Comparison of ENCODE assay signal across 8 cellular contexts in genomic region chr1:202184750-202185460, GRCh38. TPM values are rescaled to one million over a fixed set of nuclear protein-coding genes. Genes with fewer than 3 reads are reported as not detected.
DNase-seq lines count a peak whose midpoint lies in the region; ATAC-seq and TF ChIP-seq lines count a peak whose summit lies in the region.

No MANE protein-coding gene starts in this region.

- intact Hi-C loops in CD8-positive, alpha-beta T cell (cut with DNase I, micrococcal nuclease): loop anchor here (1.0 to 10.0 kb wide), 5 partner anchors 24 to 1750 kb away; partner anchors contain the start of gene PTPN7 (in 1 of the 2)

- no peaks in the 10 kb centered on the region for H3K9me3 Mint-ChIP-seq in CD8-positive, alpha-beta T cell

- POLR2A ChIA-PET in CD8-positive, alpha-beta T cell (lab: Charles Lee): no interaction called here

- H3K27me3 Mint-ChIP-seq in CD8-positive, alpha-beta T cell (ENCODE audit: low read depth): peaks cover 2% of the 10 kb centered on the region

- H3K36me3 Mint-ChIP-seq in CD8-positive, alpha-beta T cell: no peaks in the 10 kb centered on the region

- H3K9me3 ChIP-seq in CD8-positive, alpha-beta T cell (ENCODE audit: low read length): no peaks in the 10 kb centered on the region

- CTCF ChIA-PET in CD8-positive, alpha-beta T cell (lab: Charles Lee): interaction anchor here (0.6 to 6.2 kb wide), 13 partner anchors 8 to 702 kb away, joined by 3 to 82 read pairs (median 4); partner anchors contain the start of gene PTPN7

- peaks cover 13% of the 10 kb centered on the region for H3K4me1 ChIP-seq in CD8-positive, alpha-beta T cell (ENCODE audit: insufficient read depth, low read length)

- no peak overlapping the region for H3K27ac ChIP-seq in CD8-positive, alpha-beta T cell (ENCODE audit: low read depth, low read length)

- H3K27ac Mint-ChIP-seq in CD8-positive, alpha-beta T cell: no peak overlapping the region

- H3K27me3 ChIP-seq in CD8-positive, alpha-beta T cell (ENCODE audit: insufficient read depth, low read length): no peaks in the 10 kb centered on the region

- peak; percentile 64 for TF ChIP-seq CTCF in CD8-positive, alpha-beta T cell (IDR thresholded peaks at IDR 0.05)
- TF ChIP-seq CTCF in choroid plexus epithelial cell (conservative IDR thresholded peaks at IDR 0.05; ENCODE audit: low read depth, low read length): peak; percentile 92

- H3K4me1 Mint-ChIP-seq in CD8-positive, alpha-beta T cell (ENCODE audit: low read depth): peaks cover 13% of the 10 kb centered on the region

- peak; percentile 61 for ATAC-seq in CD8-positive, alpha-beta T cell
- ATAC-seq in HG02642 (IDR thresholded peaks at IDR 0.05; ENCODE audit: poor library complexity, unreplicated experiment): peak; percentile 46
- ATAC-seq in GM18517 (IDR thresholded peaks at IDR 0.05; ENCODE audit: unreplicated experiment): no peak

- DNase-seq in CD8-positive, alpha-beta T cell: peak; percentile 24 to 75 (median 55)
- DNase-seq in NCI-H345 treated with DMSO at 0.1 percent for 48 hours (lab: John Stamatoyannopoulos, UW; ENCODE audit: unreplicated experiment) (peak; percentile 75), choroid plexus epithelial cell (ENCODE audit: low read depth) (peak; percentile 91), left kidney (ENCODE audit: low read depth, low spot score) (peak; percentile 97)
- DNase-seq in activated CD4-positive, alpha-beta T cell treated with anti-CD3 and anti-CD28 coated beads for 24 hours (ENCODE audit: low read depth in 2 of 2): peak; percentile 55 to 77
- DNase-seq in stimulated activated CD4-positive, alpha-beta T cell treated with anti-CD3 and anti-CD28 coated beads, Interleukin-2, amount 100 ng/mL, for 48 hours: peak; percentile 78 to 79

- H3K4me3 ChIP-seq in CD8-positive, alpha-beta T cell (ENCODE audit: low read depth, low read length): no peak overlapping the region
- no peak overlapping the region for H3K4me3 ChIP-seq in choroid plexus epithelial cell (ENCODE audit: low read depth, low read length)

- no peaks in the 10 kb centered on the region for H3K36me3 ChIP-seq in CD8-positive, alpha-beta T cell (ENCODE audit: insufficient read depth, low read length)

- no peak overlapping the region for H3K4me3 Mint-ChIP-seq in CD8-positive, alpha-beta T cell

RNA-seq across cellular contexts. Expression of gene LGR6, which starts 8.7 kb away (rescaled TPM):
- total RNA-seq in CD8-positive, alpha-beta T cell: 1 to 10 TPM; 1.7 to 1.9 TPM

RNA-seq across cellular contexts. Expression of gene PTPN7, which starts 24.5 kb away (rescaled TPM):
- 100 to 1,000 TPM; 106 to 108 TPM for total RNA-seq in CD8-positive, alpha-beta T cell

RNA-seq across cellular contexts. Expression of gene ARL8A, which starts 40.4 kb away (rescaled TPM):
- total RNA-seq in CD8-positive, alpha-beta T cell: 10 to 100 TPM; 58.4 to 64.2 TPM
